In the genomic region with DNA sequence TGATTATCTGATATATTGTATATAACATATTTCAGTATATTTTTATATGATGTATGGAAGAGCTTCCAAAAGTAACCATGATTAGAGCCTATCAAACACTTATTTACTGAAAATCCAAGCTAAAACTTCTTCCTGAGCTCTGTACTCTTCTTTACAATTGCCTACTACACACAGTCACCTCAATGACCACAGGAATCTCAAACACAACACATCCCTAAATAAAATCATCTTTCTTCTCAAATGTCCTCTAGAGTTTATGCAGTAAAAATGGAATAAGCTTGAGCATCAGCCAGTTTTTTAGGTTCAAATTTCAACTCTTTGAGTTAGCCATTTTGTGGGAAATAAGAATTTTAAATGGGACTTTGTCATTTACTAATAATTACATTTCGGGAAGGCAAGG, we compare ENCODE assay signal across 14 cellular contexts.
DNase-seq lines count a peak whose midpoint lies in the region; TF ChIP-seq lines count a peak whose summit lies in the region.
"Had no signal": no experiment of that assay in that cellular context is flagged by ENCODE, and none has a peak within 500 bp of the region (broad histone marks: within the 10 kb centered on the region; RNA-seq: fewer than 3 reads in every experiment).

No MANE protein-coding gene starts in this region.

- H2AFZ ChIP-seq in GM23248 (no peak overlapping the region), smooth muscle cell (ENCODE audit: low read depth) (no peak overlapping the region)

- TF ChIP-seq CTCF in fibroblast of villous mesenchyme (IDR thresholded peaks at IDR 0.05; ENCODE audit: insufficient read depth, low read depth, low read length), result no peak
- no peak for TF ChIP-seq CTCF in smooth muscle cell (IDR thresholded peaks at IDR 0.05; ENCODE audit: borderline replicate concordance, insufficient read depth, poor library complexity, severe bottlenecking)

- H3K27ac ChIP-seq in GM23248 (no peak overlapping the region), smooth muscle cell (ENCODE audit: low read depth) (no peak overlapping the region)
- H3K27ac ChIP-seq: C4-2B, HL-60 had no signal

- no peaks in the 10 kb centered on the region for H3K79me2 ChIP-seq in GM23248 (ENCODE audit: insufficient read depth)
- H3K79me2 ChIP-seq in smooth muscle cell (ENCODE audit: low read depth), result no peaks in the 10 kb centered on the region

- no peaks in the 10 kb centered on the region for H3K36me3 ChIP-seq in GM23248 (ENCODE audit: low read depth)
- H3K36me3 ChIP-seq in smooth muscle cell (ENCODE audit: low read depth), result no peaks in the 10 kb centered on the region

- intact Hi-C loops in posterior cingulate gyrus (cut with DNase I), result no loop called here

- H3K4me3 ChIP-seq in GM23248, result no peak overlapping the region
- no peak overlapping the region for H3K4me3 ChIP-seq in fibroblast of villous mesenchyme (ENCODE audit: low read depth, low read length)
- H3K4me3 ChIP-seq in smooth muscle cell, result no peak overlapping the region
- H3K4me3 ChIP-seq: K562 had no signal

- peaks cover 12% of the 10 kb centered on the region; the same call in 1 of the 2 replicates for H3K27me3 ChIP-seq in GM23248 (replicated peaks; ENCODE audit: insufficient read depth)
- H3K27me3 ChIP-seq in smooth muscle cell (ENCODE audit: low read depth), result peaks cover 17% of the 10 kb centered on the region

- no peak overlapping the region for H3K4me3 Mint-ChIP-seq in activated naive CD8-positive, alpha-beta T cell treated with anti-CD3 and anti-CD28 coated beads for 36 hours
- H3K4me3 Mint-ChIP-seq: CD4-positive, alpha-beta T cell had no signal

- H3K27me3 Mint-ChIP-seq in activated naive CD8-positive, alpha-beta T cell treated with anti-CD3 and anti-CD28 coated beads for 36 hours, result peaks cover 10% of the 10 kb centered on the region
- H3K27me3 Mint-ChIP-seq: CD4-positive, alpha-beta T cell had no signal

- H3K9ac ChIP-seq in GM23248, result no peak overlapping the region
- H3K9ac ChIP-seq in smooth muscle cell (ENCODE audit: low read depth), result no peak overlapping the region

- no peaks in the 10 kb centered on the region for H3K4me1 Mint-ChIP-seq in activated naive CD8-positive, alpha-beta T cell treated with anti-CD3 and anti-CD28 coated beads for 36 hours

- DNase-seq in GM23248 (peak; percentile 7), M059J (ENCODE audit: low read depth) (peak; percentile 27), fibroblast of villous mesenchyme (ENCODE audit: low read depth) (peak; percentile 51), smooth muscle cell (lab: John Stamatoyannopoulos, UW; ENCODE audit: unreplicated experiment) (no peak), posterior cingulate gyrus (no peak), KBM-7 (no peak)
- no peak for DNase-seq in activated naive CD8-positive, alpha-beta T cell treated with anti-CD3 and anti-CD28 coated beads for 36 hours
- DNase-seq: 8988T; Caco-2; CD4-positive, alpha-beta T cell; GDM1 had no signal

- WGBS in GM23248 (ENCODE audit: low coverage in 1 of 2, low lambda C conversion rate in 2 of 2, missing lambda C conversion rate in 2 of 2), 2 experiments, result 86 to 91% methylated on average over 1 of the region's 1 CpG
- WGBS in smooth muscle cell (ENCODE audit: low lambda C conversion rate), result 34% methylated on average over 1 of the region's 1 CpG

- H3K27ac Mint-ChIP-seq in activated naive CD8-positive, alpha-beta T cell treated with anti-CD3 and anti-CD28 coated beads for 36 hours, result no peak overlapping the region
- H3K27ac Mint-ChIP-seq: CD4-positive, alpha-beta T cell had no signal

- H3K36me3 Mint-ChIP-seq in activated naive CD8-positive, alpha-beta T cell treated with anti-CD3 and anti-CD28 coated beads for 36 hours, result no peaks in the 10 kb centered on the region

- H4K20me1 ChIP-seq in GM23248 (ENCODE audit: insufficient read depth) (no peaks in the 10 kb centered on the region), smooth muscle cell (ENCODE audit: low read depth) (no peaks in the 10 kb centered on the region)

- H3K9me2 ChIP-seq in GM23248 (ENCODE audit: insufficient read depth), result no peaks in the 10 kb centered on the region

- H3K4me1 ChIP-seq in GM23248 (ENCODE audit: insufficient read depth) (no peaks in the 10 kb centered on the region), smooth muscle cell (ENCODE audit: low read depth) (peaks cover 23% of the 10 kb centered on the region)

- no peaks in the 10 kb centered on the region for H3K9me3 Mint-ChIP-seq in activated naive CD8-positive, alpha-beta T cell treated with anti-CD3 and anti-CD28 coated beads for 36 hours
- H3K9me3 Mint-ChIP-seq: CD4-positive, alpha-beta T cell had no signal

- in situ Hi-C loops in GM23248 (cut with MboI) (no loop called here), KBM-7 (cut with MboI; ENCODE audit: low pct_unique_long_range_greater_than_20kb, low sequenced_read_pairs) (no loop called here)

- no peaks in the 10 kb centered on the region for H3F3A ChIP-seq in GM23248 (ENCODE audit: insufficient read depth)
- peaks cover 11% of the 10 kb centered on the region for H3F3A ChIP-seq in smooth muscle cell (ENCODE audit: low read depth)

- H3K9me3 ChIP-seq in GM23248 (ENCODE audit: low read depth) (no peaks in the 10 kb centered on the region), smooth muscle cell (replicated peaks; ENCODE audit: low read depth) (no peaks in the 10 kb centered on the region)
- H3K9me3 ChIP-seq: Caco-2 had no signal

- H3K4me2 ChIP-seq in GM23248 (ENCODE audit: unreplicated experiment), result no peak overlapping the region
- peak overlapping the region; percentile 62 for H3K4me2 ChIP-seq in smooth muscle cell

Comparison
In these comparisons a context has a peak if more than half of its experiments do, and no peak if none do; other contexts are left out.
1. DNase-seq: peak in GM23248 (single experiment), M059J (single experiment) and fibroblast of villous mesenchyme (single experiment); none in smooth muscle cell (single experiment), posterior cingulate gyrus (0 of 10), KBM-7 (single experiment) and activated naive CD8-positive, alpha-beta T cell treated with anti-CD3 and anti-CD28 coated beads for 36 hours (single experiment).